In genomic region chr4:85824166-85824945, GRCh38 we compare ENCODE assay signal across 1 cellular context.
TF ChIP-seq lines count a peak whose summit lies in the region.

No MANE protein-coding gene starts in this region.

TF ChIP-seq in WTC11, 78 proteins besides CTCF, POLR2A, EP300 and RAD21 (continued from another document):
- TF ChIP-seq AFF4 (CRISPR knock-in tag; IDR thresholded peaks at IDR 0.05; ENCODE audit: borderline replicate concordance), result no peak
